ENCODE assay signal across 1 cellular context in the genomic region with DNA sequence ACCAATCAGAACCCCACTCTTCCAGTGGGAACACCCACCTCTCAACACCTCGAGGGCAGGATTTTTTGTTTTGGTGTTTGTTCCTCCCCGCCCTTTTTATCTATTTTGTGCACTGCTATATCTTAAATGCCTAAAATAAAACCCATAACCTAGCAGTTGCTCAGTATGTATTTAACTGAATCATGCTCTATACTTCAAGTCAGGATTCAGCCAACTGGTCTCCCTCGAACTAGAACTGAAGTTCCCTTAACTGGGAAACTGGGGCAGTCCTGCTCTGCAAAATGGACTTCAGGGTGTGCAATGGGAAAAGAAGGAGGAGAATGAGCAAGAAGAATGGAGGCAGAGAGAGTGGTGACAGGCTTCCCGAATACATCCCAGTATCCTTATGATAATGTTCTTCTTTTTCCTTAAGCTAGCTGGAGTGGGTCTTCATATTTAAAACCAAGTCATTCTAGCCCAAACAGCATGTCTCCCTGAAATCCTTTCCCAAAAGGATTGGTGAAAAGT.
TF ChIP-seq lines count a peak whose summit lies in the region.

No MANE protein-coding gene starts in this region.

TF ChIP-seq in K562, 482 proteins besides CTCF, POLR2A, EP300 and RAD21 (continued from another document and continues in another):
- TF ChIP-seq, protein P1, sequence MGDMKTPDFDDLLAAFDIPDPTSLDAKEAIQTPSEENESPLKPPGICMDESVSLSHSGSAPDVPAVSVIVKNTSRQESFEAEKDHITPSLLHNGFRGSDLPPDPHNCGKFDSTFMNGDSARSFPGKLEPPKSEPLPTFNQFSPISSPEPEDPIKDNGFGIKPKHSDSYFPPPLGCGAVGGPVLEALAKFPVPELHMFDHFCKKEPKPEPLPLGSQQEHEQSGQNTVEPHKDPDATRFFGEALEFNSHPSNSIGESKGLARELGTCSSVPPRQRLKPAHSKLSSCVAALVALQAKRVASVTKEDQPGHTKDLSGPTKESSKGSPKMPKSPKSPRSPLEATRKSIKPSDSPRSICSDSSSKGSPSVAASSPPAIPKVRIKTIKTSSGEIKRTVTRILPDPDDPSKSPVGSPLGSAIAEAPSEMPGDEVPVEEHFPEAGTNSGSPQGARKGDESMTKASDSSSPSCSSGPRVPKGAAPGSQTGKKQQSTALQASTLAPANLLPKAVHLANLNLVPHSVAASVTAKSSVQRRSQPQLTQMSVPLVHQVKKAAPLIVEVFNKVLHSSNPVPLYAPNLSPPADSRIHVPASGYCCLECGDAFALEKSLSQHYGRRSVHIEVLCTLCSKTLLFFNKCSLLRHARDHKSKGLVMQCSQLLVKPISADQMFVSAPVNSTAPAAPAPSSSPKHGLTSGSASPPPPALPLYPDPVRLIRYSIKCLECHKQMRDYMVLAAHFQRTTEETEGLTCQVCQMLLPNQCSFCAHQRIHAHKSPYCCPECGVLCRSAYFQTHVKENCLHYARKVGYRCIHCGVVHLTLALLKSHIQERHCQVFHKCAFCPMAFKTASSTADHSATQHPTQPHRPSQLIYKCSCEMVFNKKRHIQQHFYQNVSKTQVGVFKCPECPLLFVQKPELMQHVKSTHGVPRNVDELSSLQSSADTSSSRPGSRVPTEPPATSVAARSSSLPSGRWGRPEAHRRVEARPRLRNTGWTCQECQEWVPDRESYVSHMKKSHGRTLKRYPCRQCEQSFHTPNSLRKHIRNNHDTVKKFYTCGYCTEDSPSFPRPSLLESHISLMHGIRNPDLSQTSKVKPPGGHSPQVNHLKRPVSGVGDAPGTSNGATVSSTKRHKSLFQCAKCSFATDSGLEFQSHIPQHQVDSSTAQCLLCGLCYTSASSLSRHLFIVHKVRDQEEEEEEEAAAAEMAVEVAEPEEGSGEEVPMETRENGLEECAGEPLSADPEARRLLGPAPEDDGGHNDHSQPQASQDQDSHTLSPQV (IDR thresholded peaks at IDR 0.05), result peak; percentile 20; the same call in 1 of the 2 replicates
- peak; percentile 90; the same call in 1 of the 2 replicates for TF ChIP-seq CBX5 (IDR thresholded peaks at IDR 0.05; ENCODE audit: borderline replicate concordance, low read depth)
- TF ChIP-seq PTBP1 (IDR thresholded peaks at IDR 0.05; ENCODE audit: low read depth, low read length), result no peak
- no peak for TF ChIP-seq MECOM (CRISPR knock-in tag; IDR thresholded peaks at IDR 0.05)
- peak; percentile 97 for TF ChIP-seq TRIM28 (IDR thresholded peaks at IDR 0.05)
- TF ChIP-seq FOS (IDR thresholded peaks at IDR 0.05; ENCODE audit: extremely low read depth, insufficient read length), result peak; percentile 63
- no peak for TF ChIP-seq NEUROD1 (IDR thresholded peaks at IDR 0.05; ENCODE audit: borderline replicate concordance, low read depth, low read length, partially characterized antibody)
- TF ChIP-seq PRDM10 (IDR thresholded peaks at IDR 0.05; ENCODE audit: partially characterized antibody), result peak; percentile 72
- TF ChIP-seq, protein P2, sequence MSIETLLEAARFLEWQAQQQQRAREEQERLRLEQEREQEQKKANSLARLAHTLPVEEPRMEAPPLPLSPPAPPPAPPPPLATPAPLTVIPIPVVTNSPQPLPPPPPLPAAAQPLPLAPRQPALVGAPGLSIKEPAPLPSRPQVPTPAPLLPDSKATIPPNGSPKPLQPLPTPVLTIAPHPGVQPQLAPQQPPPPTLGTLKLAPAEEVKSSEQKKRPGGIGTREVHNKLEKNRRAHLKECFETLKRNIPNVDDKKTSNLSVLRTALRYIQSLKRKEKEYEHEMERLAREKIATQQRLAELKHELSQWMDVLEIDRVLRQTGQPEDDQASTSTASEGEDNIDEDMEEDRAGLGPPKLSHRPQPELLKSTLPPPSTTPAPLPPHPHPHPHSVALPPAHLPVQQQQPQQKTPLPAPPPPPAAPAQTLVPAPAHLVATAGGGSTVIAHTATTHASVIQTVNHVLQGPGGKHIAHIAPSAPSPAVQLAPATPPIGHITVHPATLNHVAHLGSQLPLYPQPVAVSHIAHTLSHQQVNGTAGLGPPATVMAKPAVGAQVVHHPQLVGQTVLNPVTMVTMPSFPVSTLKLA (conservative IDR thresholded peaks at IDR 0.05), result 0 out of 4 replicates have a peak, but pooled peaks of 1 of the 2 experiments have one; percentile 9
- 0 out of 4 replicates have a peak, but pooled peaks have one; percentile 12 to 53 for TF ChIP-seq NRF1 (conservative IDR thresholded peaks at IDR 0.05 in 1 of 2, IDR thresholded peaks at IDR 0.05 in 1 of 2)
- TF ChIP-seq DPF2 (IDR thresholded peaks at IDR 0.05), result peak; percentile 66; the same call in 1 of the 2 replicates
- peak in 1 of 2 experiments; percentile 47; a peak in 1 of 4 replicates for TF ChIP-seq RCOR1 (IDR thresholded peaks at IDR 0.05; ENCODE audit: borderline replicate concordance in 1 of 2, low read depth in 2 of 2, low read length in 2 of 2)
- no peak for TF ChIP-seq NONO (IDR thresholded peaks at IDR 0.05; ENCODE audit: low read depth in 2 of 2, low read length in 1 of 2)
- no peak for TF ChIP-seq PBX2 (CRISPR knock-in tag; IDR thresholded peaks at IDR 0.05; ENCODE audit: low read depth)
- peak; percentile 72 for TF ChIP-seq PBX2 (tag; conservative IDR thresholded peaks at IDR 0.05; ENCODE audit: low read depth)
- TF ChIP-seq, protein P3, sequence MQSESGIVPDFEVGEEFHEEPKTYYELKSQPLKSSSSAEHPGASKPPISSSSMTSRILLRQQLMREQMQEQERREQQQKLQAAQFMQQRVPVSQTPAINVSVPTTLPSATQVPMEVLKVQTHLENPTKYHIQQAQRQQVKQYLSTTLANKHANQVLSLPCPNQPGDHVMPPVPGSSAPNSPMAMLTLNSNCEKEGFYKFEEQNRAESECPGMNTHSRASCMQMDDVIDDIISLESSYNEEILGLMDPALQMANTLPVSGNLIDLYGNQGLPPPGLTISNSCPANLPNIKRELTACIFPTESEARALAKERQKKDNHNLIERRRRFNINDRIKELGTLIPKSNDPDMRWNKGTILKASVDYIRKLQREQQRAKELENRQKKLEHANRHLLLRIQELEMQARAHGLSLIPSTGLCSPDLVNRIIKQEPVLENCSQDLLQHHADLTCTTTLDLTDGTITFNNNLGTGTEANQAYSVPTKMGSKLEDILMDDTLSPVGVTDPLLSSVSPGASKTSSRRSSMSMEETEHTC (IDR thresholded peaks at IDR 0.05), result no peak
- TF ChIP-seq RBM25 (IDR thresholded peaks at IDR 0.05; ENCODE audit: low read depth, low read length, severe bottlenecking), result peak; percentile 93
- TF ChIP-seq TBL1XR1 (IDR thresholded peaks at IDR 0.05; ENCODE audit: low read length in 2 of 2), result peak in 1 of 2 experiments; percentile 23; a peak in 1 of 4 replicates
- TF ChIP-seq ZNF518B (CRISPR knock-in tag; IDR thresholded peaks at IDR 0.05), result no peak
- TF ChIP-seq LEF1 (IDR thresholded peaks at IDR 0.05), result no peak
- no peak for TF ChIP-seq ZNF395 (CRISPR knock-in tag; IDR thresholded peaks at IDR 0.05)
- peak; percentile 37; the same call in 1 of the 2 replicates for TF ChIP-seq CBFA2T3 (IDR thresholded peaks at IDR 0.05)
- no peak for TF ChIP-seq EHMT2 (IDR thresholded peaks at IDR 0.05)
- TF ChIP-seq ZNF280A (IDR thresholded peaks at IDR 0.05; ENCODE audit: low read depth, partially characterized antibody), result peak; percentile 77
- peak; percentile 82 for TF ChIP-seq L3MBTL2 (IDR thresholded peaks at IDR 0.05)
- no peak for TF ChIP-seq GABPB2 (CRISPR knock-in tag; conservative IDR thresholded peaks at IDR 0.05)
- no peak for TF ChIP-seq TOE1 (IDR thresholded peaks at IDR 0.05; ENCODE audit: borderline replicate concordance)
- TF ChIP-seq TOE1 (CRISPR knock-in tag; IDR thresholded peaks at IDR 0.05; ENCODE audit: borderline replicate concordance, low read depth), result no peak
- TF ChIP-seq MEIS2 (IDR thresholded peaks at IDR 0.05; ENCODE audit: partially characterized antibody), result peak; percentile 93
- TF ChIP-seq, protein P4, sequence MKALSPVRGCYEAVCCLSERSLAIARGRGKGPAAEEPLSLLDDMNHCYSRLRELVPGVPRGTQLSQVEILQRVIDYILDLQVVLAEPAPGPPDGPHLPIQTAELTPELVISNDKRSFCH (CRISPR knock-in tag; IDR thresholded peaks at IDR 0.05), result no peak
- TF ChIP-seq, protein P4 (tag; IDR thresholded peaks at IDR 0.05), result no peak
- TF ChIP-seq ZNF79 (CRISPR knock-in tag; IDR thresholded peaks at IDR 0.05; ENCODE audit: low read depth), result no peak
- peak; percentile 26 to 46; a peak in 2 of 4 replicates for TF ChIP-seq KDM1A (IDR thresholded peaks at IDR 0.05)
- TF ChIP-seq ASH1L (IDR thresholded peaks at IDR 0.05; ENCODE audit: borderline replicate concordance, low read depth, partially characterized antibody), result no peak
